ENCODE assay signal across 19 cellular contexts in genomic region chr17:82939213-82940030, GRCh38.
DNase-seq lines count a peak whose midpoint lies in the region; ATAC-seq, FAIRE-seq and TF ChIP-seq lines count a peak whose summit lies in the region.
"Had no signal": no experiment of that assay in that cellular context is flagged by ENCODE, and none has a peak within 500 bp of the region (broad histone marks: within the 10 kb centered on the region; RNA-seq: fewer than 3 reads in every experiment).

No MANE protein-coding gene starts in this region.

- intact Hi-C loops in cardiac septum (cut with DNase I), result no loop called here

- no peak overlapping the region for H3K4me3 Mint-ChIP-seq in central memory CD8-positive, alpha-beta T cell
- H3K4me3 Mint-ChIP-seq in nephron progenitor cell, result no peak overlapping the region
- H3K4me3 Mint-ChIP-seq: activated B cell treated with CpG ODN at 0.5 μM for 24 hours; GM23338; T-helper 1 cell treated with Interleukin-12 subunit alpha and Interleukin-12 subunit beta and Interleukin-4 antibody, amounts not matched to agents 30 μg/mL and 1 μg/mL, for 36 hours had no signal

- no peaks in the 10 kb centered on the region for H3K27me3 ChIP-seq in right atrium auricular region
- H3K27me3 ChIP-seq: MG63 had no signal

- TF ChIP-seq CTCF in right atrium auricular region (IDR thresholded peaks at IDR 0.05) (no peak), nephron progenitor cell (IDR thresholded peaks at IDR 0.05) (no peak), foreskin fibroblast (IDR thresholded peaks at IDR 0.05; ENCODE audit: low read depth, low read length) (no peak)

- H3K27ac Mint-ChIP-seq in central memory CD8-positive, alpha-beta T cell (ENCODE audit: low read depth), result peak overlapping the region; percentile 42
- H3K27ac Mint-ChIP-seq in nephron progenitor cell, result peak overlapping the region; percentile 29
- H3K27ac Mint-ChIP-seq: activated B cell treated with CpG ODN at 0.5 μM for 24 hours; GM23338; T-helper 1 cell treated with Interleukin-12 subunit alpha and Interleukin-12 subunit beta and Interleukin-4 antibody, amounts not matched to agents 30 μg/mL and 1 μg/mL, for 36 hours had no signal

- H3K4me1 ChIP-seq in right atrium auricular region, result no peaks in the 10 kb centered on the region
- H3K4me1 ChIP-seq: Caco-2 had no signal

- H3K36me3 Mint-ChIP-seq in central memory CD8-positive, alpha-beta T cell (ENCODE audit: insufficient read depth), result peaks cover 41% of the 10 kb centered on the region
- H3K36me3 Mint-ChIP-seq in nephron progenitor cell (ENCODE audit: low read depth), result peaks cover 78% of the 10 kb centered on the region

- peaks cover 2 to 8% of the 10 kb centered on the region in 2 donors for H3K9me3 ChIP-seq in right atrium auricular region
- H3K9me3 ChIP-seq: Caco-2 had no signal

- no peaks in the 10 kb centered on the region for H3K27me3 Mint-ChIP-seq in central memory CD8-positive, alpha-beta T cell
- no peaks in the 10 kb centered on the region for H3K27me3 Mint-ChIP-seq in nephron progenitor cell (ENCODE audit: low read depth, poor library complexity)
- H3K27me3 Mint-ChIP-seq: activated B cell treated with CpG ODN at 0.5 μM for 24 hours had no signal

- FAIRE-seq in urothelium cell line (lab: Jason Lieb, UNC), result peak; percentile 35

- H3K36me3 ChIP-seq in right atrium auricular region, result peaks cover 66% of the 10 kb centered on the region

- peaks cover 4% of the 10 kb centered on the region for H3K9me3 Mint-ChIP-seq in central memory CD8-positive, alpha-beta T cell
- peaks cover 21% of the 10 kb centered on the region for H3K9me3 Mint-ChIP-seq in nephron progenitor cell

- no peaks in the 10 kb centered on the region for H3K4me1 Mint-ChIP-seq in central memory CD8-positive, alpha-beta T cell
- H3K4me1 Mint-ChIP-seq in nephron progenitor cell, result peaks cover 22% of the 10 kb centered on the region
- H3K4me1 Mint-ChIP-seq: activated B cell treated with CpG ODN at 0.5 μM for 24 hours, GM23338 had no signal

- H3K27ac ChIP-seq in right atrium auricular region, result no peak overlapping the region

- peak; percentile 72 for DNase-seq in cardiac septum (ENCODE audit: low spot score)
- no peak for DNase-seq in right atrium auricular region (ENCODE audit: low spot score)
- no peak for DNase-seq in central memory CD8-positive, alpha-beta T cell (ENCODE audit: low spot score in 2 of 2)
- no peak for DNase-seq in nephron progenitor cell
- no peak for DNase-seq in urothelium cell line (ENCODE audit: low spot score)
- no peak for DNase-seq in foreskin fibroblast
- no peak for DNase-seq in SK-N-DZ (ENCODE audit: low spot score)
- DNase-seq: activated B cell treated with CpG ODN at 0.5 μM for 24 hours; activated naive CD4-positive, alpha-beta T cell treated with Interleukin-2 at 50 U/mL for 16 hours; foreskin melanocyte; IMR-90; kidney glomerular epithelial cell; MG63; NCI-H1694; SHP77 treated with DMSO at 0.1 percent for 48 hours; stimulated activated CD4-positive, alpha-beta T cell treated with anti-CD3 and anti-CD28 coated beads, Interleukin-2, amount 100 ng/mL, for 48 hours had no signal

- H3K4me3 ChIP-seq in right atrium auricular region (no peak overlapping the region), foreskin fibroblast (ENCODE audit: low read depth in 1 of 2, low read length in 2 of 2) (no peak overlapping the region)
- H3K4me3 ChIP-seq: GM23338, MG63 had no signal

- ATAC-seq in central memory CD8-positive, alpha-beta T cell (replicated peaks; ENCODE audit: extremely low read depth, poor library complexity, severe bottlenecking), result no peak
- ATAC-seq: GM23338 had no signal
